1 cellular context compared by ENCODE assay signal in the genomic region with DNA sequence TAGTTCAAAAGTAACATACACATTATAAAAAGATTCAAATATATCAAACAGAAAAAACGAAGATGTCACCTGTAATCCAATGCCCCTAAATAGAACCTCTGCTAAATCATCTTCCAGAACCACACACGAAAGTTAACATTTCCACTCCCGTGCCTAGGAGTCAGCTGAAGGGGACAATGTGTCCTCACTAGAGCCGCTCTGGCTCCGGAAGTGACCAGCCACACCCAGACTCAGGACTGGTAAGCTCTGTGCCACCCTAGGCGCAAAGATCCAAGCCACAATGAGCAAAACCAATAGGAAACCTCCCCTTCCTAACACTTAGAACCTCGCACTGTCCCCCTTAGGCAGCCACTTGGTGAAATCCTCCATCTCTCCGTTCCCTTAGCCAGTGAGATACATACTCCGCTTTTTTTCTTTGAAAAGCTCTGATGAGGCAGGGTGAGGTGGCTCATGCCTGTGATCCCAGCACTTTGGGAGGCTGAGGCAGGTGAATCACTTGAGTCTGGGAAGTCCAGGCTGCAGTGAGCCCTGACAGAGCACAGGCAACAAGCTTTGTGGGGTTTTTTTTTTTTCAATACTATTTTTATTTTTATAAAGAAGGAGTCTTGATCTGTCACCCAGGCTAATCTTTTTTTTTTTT.
TF ChIP-seq lines count a peak whose summit lies in the region.

No MANE protein-coding gene starts in this region.

TF ChIP-seq in HepG2, 621 proteins besides CTCF, POLR2A, EP300 and RAD21:
- TF ChIP-seq ZNF574 (CRISPR knock-in tag; IDR thresholded peaks at IDR 0.05) (no peak), ZNF282 (IDR thresholded peaks at IDR 0.05; ENCODE audit: partially characterized antibody) (no peak), POLR2G (IDR thresholded peaks at IDR 0.05; ENCODE audit: low read depth, low read length) (peak; percentile 45; the same call in 1 of the 2 replicates), ZBED4 (CRISPR knock-in tag; IDR thresholded peaks at IDR 0.05; ENCODE audit: borderline replicate concordance) (no peak), ZNF570 (CRISPR knock-in tag; IDR thresholded peaks at IDR 0.05; ENCODE audit: borderline replicate concordance) (no peak), ZFYVE20 (CRISPR knock-in tag; IDR thresholded peaks at IDR 0.05; ENCODE audit: borderline replicate concordance, low read depth) (no peak), CHCHD3 (CRISPR knock-in tag; IDR thresholded peaks at IDR 0.05) (no peak), GFI1 (CRISPR knock-in tag; IDR thresholded peaks at IDR 0.05; ENCODE audit: borderline replicate concordance) (no peak), RBM22 (optimal IDR thresholded peaks at IDR 0.05; ENCODE audit: low read length) (peak; percentile 93)
- TF ChIP-seq, protein P1, sequence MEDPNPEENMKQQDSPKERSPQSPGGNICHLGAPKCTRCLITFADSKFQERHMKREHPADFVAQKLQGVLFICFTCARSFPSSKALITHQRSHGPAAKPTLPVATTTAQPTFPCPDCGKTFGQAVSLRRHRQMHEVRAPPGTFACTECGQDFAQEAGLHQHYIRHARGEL (CRISPR knock-in tag; IDR thresholded peaks at IDR 0.05), result no peak
TF ChIP-seq in HepG2: peak in this region for 2.
